ENCODE assay signal across 15 cellular contexts in genomic region chr10:78630944-78631838, GRCh38.
DNase-seq lines count a peak whose midpoint lies in the region; ATAC-seq and TF ChIP-seq lines count a peak whose summit lies in the region.
"Had no signal": no experiment of that assay in that cellular context is flagged by ENCODE, and none has a peak within 500 bp of the region (broad histone marks: within the 10 kb centered on the region; RNA-seq: fewer than 3 reads in every experiment).

No MANE protein-coding gene starts in this region.

- intact Hi-C loops in activated CD4-positive, alpha-beta T cell treated with anti-CD3 and anti-CD28 coated beads for 36 hours (cut with DNase I, micrococcal nuclease): no loop called here
- intact Hi-C loops in sciatic nerve (cut with DNase I): no loop called here

- peaks cover 6% of the 10 kb centered on the region for H3K4me1 Mint-ChIP-seq in activated CD4-positive, alpha-beta T cell treated with anti-CD3 and anti-CD28 coated beads for 36 hours
- no peaks in the 10 kb centered on the region for H3K4me1 Mint-ChIP-seq in T-cell
- H3K4me1 Mint-ChIP-seq: activated naive CD8-positive, alpha-beta T cell treated with anti-CD3 and anti-CD28 coated beads, Interleukin-2, amount 10 ng/mL, durations not matched to agents 7 days and 5 days had no signal

- ATAC-seq in activated CD4-positive, alpha-beta T cell treated with anti-CD3 and anti-CD28 coated beads for 36 hours: peak; percentile 89
- peak; percentile 63 for ATAC-seq in HG02798 (IDR thresholded peaks at IDR 0.05; ENCODE audit: poor library complexity, unreplicated experiment)
- peak; percentile 86 for ATAC-seq in sciatic nerve
- ATAC-seq in omental fat pad (ENCODE audit: low FRiP score): no peak
- ATAC-seq in T-cell (replicated peaks in 1 of 4): no peak
- ATAC-seq: A549 had no signal

- H3K36me3 Mint-ChIP-seq in activated CD4-positive, alpha-beta T cell treated with anti-CD3 and anti-CD28 coated beads for 36 hours (ENCODE audit: low read depth): no peaks in the 10 kb centered on the region
- no peaks in the 10 kb centered on the region for H3K36me3 Mint-ChIP-seq in T-cell
- H3K36me3 Mint-ChIP-seq: activated naive CD8-positive, alpha-beta T cell treated with anti-CD3 and anti-CD28 coated beads, Interleukin-2, amount 10 ng/mL, durations not matched to agents 7 days and 5 days; naive B cell had no signal

- CTCF ChIA-PET in activated CD4-positive, alpha-beta T cell treated with anti-CD3 and anti-CD28 coated beads for 36 hours (lab: Charles Lee): no interaction called here
- CTCF ChIA-PET in T-cell (lab: Charles Lee): no interaction called here

- no peak overlapping the region for H3K4me3 Mint-ChIP-seq in activated CD4-positive, alpha-beta T cell treated with anti-CD3 and anti-CD28 coated beads for 36 hours
- H3K4me3 Mint-ChIP-seq in T-cell: no peak overlapping the region
- H3K4me3 Mint-ChIP-seq: activated naive CD8-positive, alpha-beta T cell treated with anti-CD3 and anti-CD28 coated beads, Interleukin-2, amount 10 ng/mL, durations not matched to agents 7 days and 5 days; naive B cell had no signal

- H3K27ac Mint-ChIP-seq in activated CD4-positive, alpha-beta T cell treated with anti-CD3 and anti-CD28 coated beads for 36 hours: no peak overlapping the region
- no peak overlapping the region for H3K27ac Mint-ChIP-seq in T-cell
- H3K27ac Mint-ChIP-seq: activated naive CD8-positive, alpha-beta T cell treated with anti-CD3 and anti-CD28 coated beads, Interleukin-2, amount 10 ng/mL, durations not matched to agents 7 days and 5 days had no signal

- no peak for TF ChIP-seq CTCF in omental fat pad (IDR thresholded peaks at IDR 0.05)

- peaks cover 4% of the 10 kb centered on the region for H3K27me3 Mint-ChIP-seq in activated CD4-positive, alpha-beta T cell treated with anti-CD3 and anti-CD28 coated beads for 36 hours
- peaks cover 0 to 1% of the 10 kb centered on the region in 2 donors for H3K27me3 Mint-ChIP-seq in T-cell

- peak; percentile 52 for DNase-seq in activated CD4-positive, alpha-beta T cell treated with anti-CD3 and anti-CD28 coated beads for 36 hours
- no peak for DNase-seq in activated CD4-positive, alpha-beta T cell treated with anti-CD3 and anti-CD28 coated beads, Interleukin-2, amount 50 U/mL, for 4 hours
- DNase-seq in cerebellum (ENCODE audit: low spot score): peak; percentile 42
- no peak for DNase-seq in sciatic nerve (ENCODE audit: low spot score)
- DNase-seq in omental fat pad (ENCODE audit: low spot score): no peak
- no peak for DNase-seq in DMS79 (lab: John Stamatoyannopoulos, UW)
- no peak for DNase-seq in T-cell
- DNase-seq: activated naive CD8-positive, alpha-beta T cell treated with anti-CD3 and anti-CD28 coated beads, Interleukin-2, amount 10 ng/mL, durations not matched to agents 7 days and 5 days; effector CD4-positive, alpha-beta T cell; GDM1; naive B cell; NCI-H2081; testis had no signal

- H3K9me3 Mint-ChIP-seq in activated CD4-positive, alpha-beta T cell treated with anti-CD3 and anti-CD28 coated beads for 36 hours (ENCODE audit: low read depth): no peaks in the 10 kb centered on the region
- H3K9me3 Mint-ChIP-seq in T-cell: no peaks in the 10 kb centered on the region
- H3K9me3 Mint-ChIP-seq: activated naive CD8-positive, alpha-beta T cell treated with anti-CD3 and anti-CD28 coated beads, Interleukin-2, amount 10 ng/mL, durations not matched to agents 7 days and 5 days; naive B cell had no signal

- POLR2A ChIA-PET in activated CD4-positive, alpha-beta T cell treated with anti-CD3 and anti-CD28 coated beads for 36 hours (lab: Charles Lee): no interaction called here
- POLR2A ChIA-PET in T-cell (lab: Charles Lee): no interaction called here

Comparison
In these comparisons a context has a peak if more than half of its experiments do, and no peak if none do; other contexts are left out.
1. DNase-seq: peak in activated CD4-positive, alpha-beta T cell treated with anti-CD3 and anti-CD28 coated beads for 36 hours (single experiment) and cerebellum (single experiment); none in activated CD4-positive, alpha-beta T cell treated with anti-CD3 and anti-CD28 coated beads, Interleukin-2, amount 50 U/mL, for 4 hours (0 of 2), sciatic nerve (single experiment), omental fat pad (single experiment), DMS79 (single experiment) and T-cell (0 of 34).
2. ATAC-seq: peak in activated CD4-positive, alpha-beta T cell treated with anti-CD3 and anti-CD28 coated beads for 36 hours (single experiment), HG02798 (single experiment) and sciatic nerve (single experiment); none in omental fat pad (single experiment) and T-cell (0 of 4).